In genomic region chr20:62972270-62973032, GRCh38 we compare ENCODE assay signal across 1 cellular context.
A peak's percentile ranks its signal among the peaks of the same experiment; 100 is the strongest.
TF ChIP-seq lines count a peak whose summit lies in the region.

No MANE protein-coding gene starts in this region.

TF ChIP-seq in GM12878, 131 proteins besides CTCF, POLR2A, EP300 and RAD21 (continues in another document):
- no peak for TF ChIP-seq NFXL1 (IDR thresholded peaks at IDR 0.05; ENCODE audit: borderline replicate concordance)
- 0 out of 2 replicates have a peak, but pooled peaks have one; percentile 12 for TF ChIP-seq NR2F1 (conservative IDR thresholded peaks at IDR 0.05)
- TF ChIP-seq PKNOX1 (IDR thresholded peaks at IDR 0.05), result no peak
- TF ChIP-seq BRCA1 (IDR thresholded peaks at IDR 0.05; ENCODE audit: low read depth, low read length), result no peak
- 0 out of 2 replicates have a peak, but pooled peaks have one; percentile 31 for TF ChIP-seq BACH1 (IDR thresholded peaks at IDR 0.05; ENCODE audit: borderline replicate concordance)
- TF ChIP-seq MEF2A (IDR thresholded peaks at IDR 0.05; ENCODE audit: insufficient read depth, low read depth, low read length), result 0 out of 2 replicates have a peak, but pooled peaks have one; percentile 39
- no peak for TF ChIP-seq MEF2B (IDR thresholded peaks at IDR 0.05; ENCODE audit: partially characterized antibody, poor library complexity, severe bottlenecking)
- TF ChIP-seq SMAD5 (IDR thresholded peaks at IDR 0.05; ENCODE audit: low read depth), result no peak
- no peak for TF ChIP-seq RELA (IDR thresholded peaks at IDR 0.05; ENCODE audit: borderline replicate concordance, partially characterized antibody)
- peak; percentile 78 for TF ChIP-seq YY1 (IDR thresholded peaks at IDR 0.05; ENCODE audit: low read depth, low read length)
- TF ChIP-seq, protein P1, sequence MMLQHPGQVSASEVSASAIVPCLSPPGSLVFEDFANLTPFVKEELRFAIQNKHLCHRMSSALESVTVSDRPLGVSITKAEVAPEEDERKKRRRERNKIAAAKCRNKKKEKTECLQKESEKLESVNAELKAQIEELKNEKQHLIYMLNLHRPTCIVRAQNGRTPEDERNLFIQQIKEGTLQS (IDR thresholded peaks at IDR 0.05; ENCODE audit: borderline replicate concordance, extremely low read depth, low read depth, low read length), result no peak
- no peak for TF ChIP-seq ZSCAN29 (IDR thresholded peaks at IDR 0.05)
- TF ChIP-seq ZNF687 (IDR thresholded peaks at IDR 0.05), result 0 out of 2 replicates have a peak, but pooled peaks have one; percentile 15
- TF ChIP-seq ESRRA (IDR thresholded peaks at IDR 0.05; ENCODE audit: low read length), result no peak
- TF ChIP-seq ELK1 (IDR thresholded peaks at IDR 0.05; ENCODE audit: low read depth, low read length), result no peak
- TF ChIP-seq IKZF1 (conservative IDR thresholded peaks at IDR 0.05), result peak; percentile 54
- no peak for TF ChIP-seq CHD4 (IDR thresholded peaks at IDR 0.05)
- no peak for TF ChIP-seq GABPA (IDR thresholded peaks at IDR 0.05; ENCODE audit: low read depth)
- TF ChIP-seq CREB1 (IDR thresholded peaks at IDR 0.05; ENCODE audit: low read depth), result no peak
- TF ChIP-seq CHD2 (IDR thresholded peaks at IDR 0.05; ENCODE audit: borderline replicate concordance, low read depth, low read length), result peak; percentile 79
- TF ChIP-seq SP1 (IDR thresholded peaks at IDR 0.05; ENCODE audit: low read depth, low read length), result no peak
- no peak for TF ChIP-seq RBBP5 (conservative IDR thresholded peaks at IDR 0.05)
- TF ChIP-seq NBN (IDR thresholded peaks at IDR 0.05), result peak; percentile 75; the same call in 1 of the 2 replicates
- 0 out of 2 replicates have a peak, but pooled peaks have one; percentile 50 for TF ChIP-seq DPF2 (IDR thresholded peaks at IDR 0.05)
- peak; percentile 75; the same call in 1 of the 2 replicates for TF ChIP-seq LARP7 (IDR thresholded peaks at IDR 0.05)
- no peak for TF ChIP-seq SUPT20H (IDR thresholded peaks at IDR 0.05; ENCODE audit: borderline replicate concordance, control insufficient read depth, low read depth, low read length)
- TF ChIP-seq SIX5 (IDR thresholded peaks at IDR 0.05; ENCODE audit: low read depth, low read length, severe bottlenecking), result no peak
- peak; percentile 99 for TF ChIP-seq SMC3 (IDR thresholded peaks at IDR 0.05; ENCODE audit: borderline replicate concordance, low read length)
- TF ChIP-seq SMAD1 (IDR thresholded peaks at IDR 0.05; ENCODE audit: low read depth, partially characterized antibody), result no peak
- TF ChIP-seq NRF1 (conservative IDR thresholded peaks at IDR 0.05; ENCODE audit: low read depth, low read length), result no peak; the same call in 1 of the 2 replicates
- no peak for TF ChIP-seq PML (IDR thresholded peaks at IDR 0.05; ENCODE audit: low read length)
- 0 out of 2 replicates have a peak, but pooled peaks have one; percentile 10 for TF ChIP-seq TARDBP (IDR thresholded peaks at IDR 0.05; ENCODE audit: borderline replicate concordance)
- peak; percentile 79; the same call in 1 of the 2 replicates for TF ChIP-seq SMARCA5 (IDR thresholded peaks at IDR 0.05)
- peak; percentile 54; the same call in 1 of the 2 replicates for TF ChIP-seq GATAD2B (conservative IDR thresholded peaks at IDR 0.05; ENCODE audit: low read depth)
- TF ChIP-seq NR2C1 (IDR thresholded peaks at IDR 0.05), result no peak
- TF ChIP-seq ZBTB33 (IDR thresholded peaks at IDR 0.05), result no peak
- no peak for TF ChIP-seq EZH2 (IDR thresholded peaks at IDR 0.05; ENCODE audit: borderline replicate concordance, control insufficient read depth, low read depth, low read length)
- TF ChIP-seq ZBTB4 (CRISPR knock-in tag; IDR thresholded peaks at IDR 0.05), result no peak
- no peak for TF ChIP-seq SRF (IDR thresholded peaks at IDR 0.05; ENCODE audit: low read depth in 2 of 2, low read length in 2 of 2)
- TF ChIP-seq, protein P2, sequence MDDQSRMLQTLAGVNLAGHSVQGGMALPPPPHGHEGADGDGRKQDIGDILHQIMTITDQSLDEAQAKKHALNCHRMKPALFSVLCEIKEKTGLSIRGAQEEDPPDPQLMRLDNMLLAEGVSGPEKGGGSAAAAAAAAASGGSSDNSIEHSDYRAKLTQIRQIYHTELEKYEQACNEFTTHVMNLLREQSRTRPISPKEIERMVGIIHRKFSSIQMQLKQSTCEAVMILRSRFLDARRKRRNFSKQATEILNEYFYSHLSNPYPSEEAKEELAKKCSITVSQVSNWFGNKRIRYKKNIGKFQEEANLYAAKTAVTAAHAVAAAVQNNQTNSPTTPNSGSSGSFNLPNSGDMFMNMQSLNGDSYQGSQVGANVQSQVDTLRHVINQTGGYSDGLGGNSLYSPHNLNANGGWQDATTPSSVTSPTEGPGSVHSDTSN (IDR thresholded peaks at IDR 0.05; ENCODE audit: insufficient replicate concordance, low read depth, low read length), result peak; percentile 4
- TF ChIP-seq RUNX3 (IDR thresholded peaks at IDR 0.05; ENCODE audit: low read length), result peak; percentile 60
- peak; percentile 89; the same call in 1 of the 3 replicates for TF ChIP-seq POU2F2 (IDR thresholded peaks at IDR 0.05; ENCODE audit: borderline replicate concordance, low read depth, low read length)
- TF ChIP-seq, protein P3, sequence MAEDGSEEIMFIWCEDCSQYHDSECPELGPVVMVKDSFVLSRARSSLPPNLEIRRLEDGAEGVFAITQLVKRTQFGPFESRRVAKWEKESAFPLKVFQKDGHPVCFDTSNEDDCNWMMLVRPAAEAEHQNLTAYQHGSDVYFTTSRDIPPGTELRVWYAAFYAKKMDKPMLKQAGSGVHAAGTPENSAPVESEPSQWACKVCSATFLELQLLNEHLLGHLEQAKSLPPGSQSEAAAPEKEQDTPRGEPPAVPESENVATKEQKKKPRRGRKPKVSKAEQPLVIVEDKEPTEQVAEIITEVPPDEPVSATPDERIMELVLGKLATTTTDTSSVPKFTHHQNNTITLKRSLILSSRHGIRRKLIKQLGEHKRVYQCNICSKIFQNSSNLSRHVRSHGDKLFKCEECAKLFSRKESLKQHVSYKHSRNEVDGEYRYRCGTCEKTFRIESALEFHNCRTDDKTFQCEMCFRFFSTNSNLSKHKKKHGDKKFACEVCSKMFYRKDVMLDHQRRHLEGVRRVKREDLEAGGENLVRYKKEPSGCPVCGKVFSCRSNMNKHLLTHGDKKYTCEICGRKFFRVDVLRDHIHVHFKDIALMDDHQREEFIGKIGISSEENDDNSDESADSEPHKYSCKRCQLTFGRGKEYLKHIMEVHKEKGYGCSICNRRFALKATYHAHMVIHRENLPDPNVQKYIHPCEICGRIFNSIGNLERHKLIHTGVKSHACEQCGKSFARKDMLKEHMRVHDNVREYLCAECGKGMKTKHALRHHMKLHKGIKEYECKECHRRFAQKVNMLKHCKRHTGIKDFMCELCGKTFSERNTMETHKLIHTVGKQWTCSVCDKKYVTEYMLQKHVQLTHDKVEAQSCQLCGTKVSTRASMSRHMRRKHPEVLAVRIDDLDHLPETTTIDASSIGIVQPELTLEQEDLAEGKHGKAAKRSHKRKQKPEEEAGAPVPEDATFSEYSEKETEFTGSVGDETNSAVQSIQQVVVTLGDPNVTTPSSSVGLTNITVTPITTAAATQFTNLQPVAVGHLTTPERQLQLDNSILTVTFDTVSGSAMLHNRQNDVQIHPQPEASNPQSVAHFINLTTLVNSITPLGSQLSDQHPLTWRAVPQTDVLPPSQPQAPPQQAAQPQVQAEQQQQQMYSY (CRISPR knock-in tag; IDR thresholded peaks at IDR 0.05), result no peak
- peak; percentile 39 to 85; a peak in 2 of 4 replicates for TF ChIP-seq BHLHE40 (IDR thresholded peaks at IDR 0.05; ENCODE audit: borderline replicate concordance in 1 of 2, low read depth in 2 of 2, low read length in 1 of 2)
- no peak for TF ChIP-seq TCF3 (IDR thresholded peaks at IDR 0.05; ENCODE audit: borderline replicate concordance, insufficient read depth, low read depth, low read length)
- no peak for TF ChIP-seq IRF3 (IDR thresholded peaks at IDR 0.05)
